ENCODE assay signal across 1 cellular context in genomic region chr1:88935522-88936222, GRCh38.
TF ChIP-seq lines count a peak whose summit lies in the region.

No MANE protein-coding gene starts in this region.

TF ChIP-seq in GM23338, 12 proteins besides CTCF, POLR2A, EP300 and RAD21 (continued from another document):
- TF ChIP-seq STAT1 (IDR thresholded peaks at IDR 0.05; ENCODE audit: unreplicated experiment): no peak
